Comparison of ENCODE assay signal across 8 cellular contexts in genomic region chr10:100229819-100230422, GRCh38. TPM values are rescaled to one million over a fixed set of nuclear protein-coding genes. Genes with fewer than 3 reads are reported as not detected.
DNase-seq lines count a peak whose midpoint lies in the region; ATAC-seq and TF ChIP-seq lines count a peak whose summit lies in the region.

No MANE protein-coding gene starts in this region.

- peaks cover 44% of the 10 kb centered on the region for H3K36me3 Mint-ChIP-seq in Caco-2 (ENCODE audit: insufficient read depth, unreplicated experiment)

- WGBS in esophagus squamous epithelium, 2 donors, result 62 to 63% methylated on average over 21 of the region's 21 CpGs
- 47 to 51% (median 50%) methylated on average over 21 of the region's 21 CpGs for WGBS in ovary, 3 donors

- no peak for TF ChIP-seq POLR2A in esophagus squamous epithelium (IDR thresholded peaks at IDR 0.05)
- TF ChIP-seq POLR2A in ovary (IDR thresholded peaks at IDR 0.05), result no peak

- DNase-seq in Caco-2, result no peak
- DNase-seq in SJSA1 (ENCODE audit: low read depth in 1 of 2, low spot score in 2 of 2), result no peak
- no peak for DNase-seq in esophagus squamous epithelium (lab: John Stamatoyannopoulos, UW)
- DNase-seq in ovary, result peak in 2 of 5 donors; percentile 21 to 22
- DNase-seq in NK-92 (lab: John Stamatoyannopoulos, UW; ENCODE audit: unreplicated experiment), result no peak

- H3K9me3 Mint-ChIP-seq in Caco-2 (ENCODE audit: unreplicated experiment), result no peaks in the 10 kb centered on the region

- peak overlapping the region; percentile 83 for H3K27ac Mint-ChIP-seq in Caco-2 (ENCODE audit: unreplicated experiment)

- CTCF ChIA-PET in Caco-2 (lab: Charles Lee), result no interaction called here

- H3K27ac ChIP-seq in SJSA1 (peak overlapping the region; percentile 50), esophagus squamous epithelium (peak overlapping the region; percentile 84 to 91 (median 89)), ovary (peak overlapping the region; percentile 34 to 50)

- TF ChIP-seq EP300 in ovary (IDR thresholded peaks at IDR 0.05), result no peak

- intact Hi-C loops in Caco-2 (cut with micrococcal nuclease; ENCODE audit: unreplicated experiment), result loop anchor here (1.0 to 5.0 kb wide), 2 partner anchors 11 to 277 kb away; no protein-coding TSS in a partner anchor
- intact Hi-C loops in esophagus squamous epithelium (cut with DNase I), result no loop called here
- intact Hi-C loops in ovary (cut with DNase I), result no loop called here

- H3K4me1 Mint-ChIP-seq in Caco-2 (ENCODE audit: low read depth, unreplicated experiment), result peaks cover 22% of the 10 kb centered on the region

- no peaks in the 10 kb centered on the region for H3K27me3 Mint-ChIP-seq in Caco-2 (ENCODE audit: insufficient read depth, unreplicated experiment)

- TSS peak; percentile 88 for BruUV-seq in Caco-2 (replicated peaks; lab: Mats Ljungman, UMichigan)

- POLR2A ChIA-PET in Caco-2 (lab: Charles Lee), result no interaction called here

- ATAC-seq in GM18511 (IDR thresholded peaks at IDR 0.05; ENCODE audit: unreplicated experiment) (no peak), GM19395 (IDR thresholded peaks at IDR 0.05; ENCODE audit: unreplicated experiment) (no peak), GM21360 (IDR thresholded peaks at IDR 0.05; ENCODE audit: unreplicated experiment) (no peak)

- peak overlapping the region; percentile 93 for H3K4me3 Mint-ChIP-seq in Caco-2 (ENCODE audit: unreplicated experiment)

- TF ChIP-seq CTCF in Caco-2 (IDR thresholded peaks at IDR 0.05; ENCODE audit: insufficient read depth in 1 of 2, low read depth in 1 of 2, low read length in 1 of 2, severe bottlenecking in 1 of 2, unreplicated experiment in 1 of 2) (no peak), esophagus squamous epithelium (IDR thresholded peaks at IDR 0.05) (no peak), ovary (IDR thresholded peaks at IDR 0.05) (no peak)

- H3K9me3 ChIP-seq in Caco-2 (no peaks in the 10 kb centered on the region), SJSA1 (replicated peaks) (no peaks in the 10 kb centered on the region), esophagus squamous epithelium (no peaks in the 10 kb centered on the region), ovary (no peaks in the 10 kb centered on the region)

- H3K36me3 ChIP-seq in Caco-2 (ENCODE audit: control insufficient read depth, insufficient read depth, low read length) (no peaks in the 10 kb centered on the region), SJSA1 (peaks cover 58% of the 10 kb centered on the region), esophagus squamous epithelium (peaks cover 2 to 52% (median 5%) of the 10 kb centered on the region in 3 donors), ovary (no peaks in the 10 kb centered on the region)

- H3K27me3 ChIP-seq in Caco-2 (replicated peaks; ENCODE audit: control insufficient read depth, insufficient read depth, low read length) (no peaks in the 10 kb centered on the region), SJSA1 (replicated peaks) (no peaks in the 10 kb centered on the region), esophagus squamous epithelium (no peaks in the 10 kb centered on the region), ovary (no peaks in the 10 kb centered on the region)

- peak overlapping the region; percentile 57 for H3K4me3 ChIP-seq in Caco-2 (ENCODE audit: low read depth, low read length)
- H3K4me3 ChIP-seq in SJSA1, result peak overlapping the region; percentile 79
- peak overlapping the region; percentile 77 to 96 (median 94) for H3K4me3 ChIP-seq in esophagus squamous epithelium
- H3K4me3 ChIP-seq in ovary, result peak overlapping the region; percentile 76

- no peaks in the 10 kb centered on the region for H3K4me1 ChIP-seq in Caco-2
- peaks cover 11% of the 10 kb centered on the region for H3K4me1 ChIP-seq in SJSA1 (replicated peaks)
- H3K4me1 ChIP-seq in esophagus squamous epithelium, result peaks cover 7 to 26% (median 8%) of the 10 kb centered on the region in 3 donors
- H3K4me1 ChIP-seq in ovary (ENCODE audit: insufficient read depth), result peaks cover 5% of the 10 kb centered on the region

RNA-seq across cellular contexts. Expression of gene CHUK, which starts 0.5 kb away (rescaled TPM):
- total RNA-seq in Caco-2 (2022) (28.2 and 28.6 TPM in 2 replicates), esophagus squamous epithelium (10 to 100 TPM in 3 of 4 donors, 1 to 10 TPM in 1; 6.9 to 20.8 (median 19.5) TPM), ovary (10 to 100 TPM; 11.3 to 18.6 (median 13.4) TPM)
- total RNA-seq in SJSA1 (2014; rRNA removed; shearing (Covaris generic)), result 54.4 and 57.4 TPM in 2 replicates
- polyA plus RNA-seq in ovary, result 10 to 100 TPM in 1 of 2 donors, 1 to 10 TPM in 1; 7.0 to 11.4 TPM

RNA-seq across cellular contexts. Expression of gene CWF19L1, which starts 37.5 kb away (rescaled TPM):
- total RNA-seq in Caco-2 (2022), result 41.1 and 41.2 TPM in 2 replicates
- 42.6 and 63.5 TPM in 2 replicates for total RNA-seq in SJSA1 (2014; rRNA removed; shearing (Covaris generic))
- total RNA-seq in esophagus squamous epithelium, result 10 to 100 TPM in 3 of 4 donors, 1 to 10 TPM in 1; 6.7 to 22.1 (median 19.4) TPM
- total RNA-seq in ovary, result 10 to 100 TPM; 17.1 to 24.6 (median 20.5) TPM
- polyA plus RNA-seq in ovary, result 10 to 100 TPM; 18.7 to 22.0 TPM

RNA-seq across cellular contexts. Expression of gene ERLIN1, which starts 44.1 kb away (rescaled TPM):
- 54.4 and 59.0 TPM in 2 replicates for total RNA-seq in Caco-2 (2022)
- 41.8 and 48.2 TPM in 2 replicates for total RNA-seq in SJSA1 (2014; rRNA removed; shearing (Covaris generic))
- total RNA-seq in esophagus squamous epithelium, result 10 to 100 TPM; 27.7 to 33.3 (median 29.5) TPM
- total RNA-seq in ovary, result 10 to 100 TPM; 10.7 to 26.5 (median 24.6) TPM
- 10 to 100 TPM; 17.9 to 55.2 TPM for polyA plus RNA-seq in ovary

RNA-seq across cellular contexts. Expression of gene BLOC1S2, which starts 56.6 kb away (rescaled TPM):
- total RNA-seq in Caco-2 (2022), result 51.9 and 52.8 TPM in 2 replicates
- 34.6 and 47.7 TPM in 2 replicates for total RNA-seq in SJSA1 (2014; rRNA removed; shearing (Covaris generic))
- 10 to 100 TPM; 38.3 to 73.1 (median 54.5) TPM for total RNA-seq in esophagus squamous epithelium
- total RNA-seq in ovary, result 10 to 100 TPM; 14.4 to 34.4 (median 24.6) TPM
- polyA plus RNA-seq in ovary, result 10 to 100 TPM; 22.5 to 24.7 TPM
